ENCODE assay signal across 18 cellular contexts in the genomic region with DNA sequence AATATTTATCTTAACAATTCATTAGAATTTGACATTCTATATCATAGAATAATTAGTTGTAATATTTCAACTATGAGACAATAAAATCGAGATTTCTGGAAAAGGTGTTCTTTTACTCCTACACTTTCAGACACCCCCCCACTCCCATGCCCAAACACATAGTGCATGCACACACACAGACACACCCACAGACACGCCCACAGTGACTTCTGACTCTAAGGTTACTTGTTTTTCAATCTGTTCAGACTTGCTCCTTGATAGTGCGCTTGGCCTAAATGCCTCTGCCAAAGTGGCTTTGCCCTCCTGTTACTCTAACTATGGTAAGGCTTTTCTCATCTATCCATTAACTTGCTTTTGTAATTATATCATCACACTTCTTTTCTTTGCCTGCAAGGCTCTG.
"Had no signal": no experiment of that assay in that cellular context is flagged by ENCODE, and none has a peak within 500 bp of the region (broad histone marks: within the 10 kb centered on the region; RNA-seq: fewer than 3 reads in every experiment).

No MANE protein-coding gene starts in this region.

- H3K27ac ChIP-seq: brain microvascular endothelial cell, esophagus muscularis mucosa, neural progenitor cell, tibial artery had no signal

- DNase-seq: activated CD4-positive, alpha-beta T cell treated with anti-CD3 and anti-CD28 coated beads, Interleukin-2, amount 50 U/mL, for 1 hour; activated CD4-positive, CD25-positive, alpha-beta regulatory T cell treated with anti-CD3 and anti-CD28 coated beads, Interleukin-2, amount 50 U/mL, for 72 hours; activated CD8-positive, alpha-beta memory T cell treated with anti-CD3 and anti-CD28 coated beads, Interleukin-2, amount 50 U/mL, for 4 hours; activated effector memory CD4-positive, alpha-beta T cell treated with Interleukin-2 at 50 U/mL for 16 hours; activated naive CD4-positive, alpha-beta T cell treated with anti-CD3 and anti-CD28 coated beads, Interleukin-2, amount 10 ng/mL, durations not matched to agents 7 days and 5 days; activated T-cell treated with anti-CD3 and anti-CD28 coated beads, Interleukin-2, amount 50 U/mL, for 48 hours; aorta; brain microvascular endothelial cell; effector CD4-positive, alpha-beta T cell; immature natural killer cell; mesenchymal stem cell; naive thymus-derived CD4-positive, alpha-beta T cell; stimulated activated naive CD8-positive, alpha-beta T cell treated with anti-CD3 and anti-CD28 coated beads, Interleukin-15, Interleukin-2, amounts not matched to agents 100 U/mL and 50 U/mL, for 24 hours; substantia nigra; T1000; tibial artery had no signal

- H3K36me3 ChIP-seq: brain microvascular endothelial cell, esophagus muscularis mucosa, neural progenitor cell, tibial artery had no signal

- H3K9ac ChIP-seq: neural progenitor cell had no signal

- H3K9me3 ChIP-seq: esophagus muscularis mucosa, tibial artery had no signal

- H3K27me3 ChIP-seq: brain microvascular endothelial cell, esophagus muscularis mucosa, neural progenitor cell, tibial artery had no signal

- H3K4me3 ChIP-seq: esophagus muscularis mucosa, neural progenitor cell, tibial artery had no signal

- H3K4me2 ChIP-seq: neural progenitor cell had no signal

- ATAC-seq: naive thymus-derived CD4-positive, alpha-beta T cell; stimulated activated naive CD8-positive, alpha-beta T cell treated with anti-CD3 and anti-CD28 coated beads, Interleukin-15, Interleukin-2, amounts not matched to agents 100 U/mL and 50 U/mL, for 24 hours had no signal

- H2AFZ ChIP-seq: neural progenitor cell had no signal

- H3K4me1 ChIP-seq: esophagus muscularis mucosa, neural progenitor cell, tibial artery had no signal
